Comparison of ENCODE assay signal across 21 cellular contexts in genomic region chr2:226151157-226151556, GRCh38.
DNase-seq lines count a peak whose midpoint lies in the region; ATAC-seq, FAIRE-seq and TF ChIP-seq lines count a peak whose summit lies in the region.
"Had no signal": no experiment of that assay in that cellular context is flagged by ENCODE, and none has a peak within 500 bp of the region (broad histone marks: within the 10 kb centered on the region; RNA-seq: fewer than 3 reads in every experiment).

No MANE protein-coding gene starts in this region.

- CTCF ChIA-PET in A549 (lab: Yijun Ruan, JAX): no interaction called here

- TF ChIP-seq EP300 in A549 (IDR thresholded peaks at IDR 0.05): no peak

- POLR2A ChIA-PET in A549 (lab: Yijun Ruan, JAX): no interaction called here

- peak overlapping the region; percentile 45 for H3K4me2 ChIP-seq in A549

- H3K36me3 ChIP-seq in BE2C: no peaks in the 10 kb centered on the region
- H3K36me3 ChIP-seq: HAP-1 had no signal

- no peaks in the 10 kb centered on the region for H3K27me3 ChIP-seq in BE2C

- no peak for FAIRE-seq in A549 (lab: Jason Lieb, UNC)
- peak; percentile 6 for FAIRE-seq in H54 (lab: Jason Lieb, UNC)
- FAIRE-seq: GM19239 had no signal

- DNase-seq in A549 (ENCODE audit: low read depth in 1 of 2, low spot score in 1 of 2) (peak in 1 of 2 experiments; percentile 77), H54 (ENCODE audit: insufficient read length, low spot score) (no peak), brain pericyte (ENCODE audit: low read depth, low spot score) (peak; percentile 10), mucosa of gallbladder (ENCODE audit: low spot score) (peak; percentile 28), BE2C (no peak), T-helper 9 cell (no peak)
- DNase-seq: activated CD8-positive, alpha-beta memory T cell treated with anti-CD3 and anti-CD28 coated beads, Interleukin-2, amount 10 ng/mL, durations not matched to agents 7 days and 5 days; activated gamma-delta T cell; amygdala; effector memory CD4-positive, alpha-beta T cell; foreskin fibroblast; left colon; NCI-H2029 treated with DMSO at 0.1 percent for 48 hours; NCI-H510A treated with DMSO at 0.1 percent for 48 hours; occipital lobe; stimulated activated CD4-positive, alpha-beta T cell treated with anti-CD3 and anti-CD28 coated beads, Interleukin-4, amount 100 ng/mL, for 1 hour had no signal

- peaks cover 31% of the 10 kb centered on the region; the same call in 2 of the 3 replicates for H3K4me1 ChIP-seq in A549
- H3K4me1 ChIP-seq in BE2C: no peaks in the 10 kb centered on the region
- H3K4me1 ChIP-seq: HAP-1 had no signal

- TF ChIP-seq POLR2A in A549 (IDR thresholded peaks at IDR 0.05; ENCODE audit: low read length) (no peak), H54 (IDR thresholded peaks at IDR 0.05; ENCODE audit: low read depth, low read length) (no peak)

- TF ChIP-seq CTCF in A549 (IDR thresholded peaks at IDR 0.05): no peak
- no peak for TF ChIP-seq CTCF in BE2C (IDR thresholded peaks at IDR 0.05; ENCODE audit: low read depth, low read length)

- no peak for TF ChIP-seq RAD21 in A549 (conservative IDR thresholded peaks at IDR 0.05 in 1 of 2, IDR thresholded peaks at IDR 0.05 in 1 of 2)

- ATAC-seq in A549: peak in 1 of 2 experiments; percentile 76; a peak in 3 of 6 replicates
- ATAC-seq in GM18517 (IDR thresholded peaks at IDR 0.05; ENCODE audit: unreplicated experiment): no peak
- no peak for ATAC-seq in GM21529 (IDR thresholded peaks at IDR 0.05; ENCODE audit: unreplicated experiment)
- ATAC-seq: activated CD8-positive, alpha-beta memory T cell treated with anti-CD3 and anti-CD28 coated beads, Interleukin-2, amount 10 ng/mL, durations not matched to agents 7 days and 5 days; left colon had no signal

- peak overlapping the region; percentile 8 to 10; a peak in 1 of 6 replicates for H3K27ac ChIP-seq in A549
- H3K27ac ChIP-seq: HL-60 had no signal

- H3K4me3 ChIP-seq in A549: no peak overlapping the region
- H3K4me3 ChIP-seq in BE2C (ENCODE audit: low read depth, low read length): no peak overlapping the region
- H3K4me3 ChIP-seq: HAP-1 had no signal

- 0% methylated on average over 1 of the region's 1 CpG for WGBS in A549 (ENCODE audit: missing lambda C conversion rate)

- H3K9me3 ChIP-seq in A549 (no peaks in the 10 kb centered on the region), BE2C (no peaks in the 10 kb centered on the region)
- H3K9me3 ChIP-seq: HAP-1 had no signal

TF ChIP-seq in A549, 52 proteins besides CTCF, POLR2A, EP300 and RAD21:
- TF ChIP-seq MYC (IDR thresholded peaks at IDR 0.05; ENCODE audit: borderline replicate concordance, low read length) (no peak), HOXA7 (CRISPR knock-in tag; IDR thresholded peaks at IDR 0.05) (no peak), NPAS2 (CRISPR knock-in tag; IDR thresholded peaks at IDR 0.05; ENCODE audit: borderline replicate concordance) (no peak), KDM5A (IDR thresholded peaks at IDR 0.05) (no peak), FOSL2 (IDR thresholded peaks at IDR 0.05) (no peak), FOSL2 (CRISPR knock-in tag; IDR thresholded peaks at IDR 0.05) (no peak), NFE2L2 (conservative IDR thresholded peaks at IDR 0.05; ENCODE audit: low read length) (no peak), GATA3 (IDR thresholded peaks at IDR 0.05; ENCODE audit: borderline replicate concordance) (no peak), FOSB (CRISPR knock-in tag; IDR thresholded peaks at IDR 0.05) (no peak), TP53 (CRISPR knock-in tag; IDR thresholded peaks at IDR 0.05) (no peak), ZSCAN20 (CRISPR knock-in tag; IDR thresholded peaks at IDR 0.05) (no peak), CBX2 (IDR thresholded peaks at IDR 0.05; ENCODE audit: borderline replicate concordance, low read depth) (no peak), RARB (CRISPR knock-in tag; IDR thresholded peaks at IDR 0.05) (no peak)
- TF ChIP-seq, protein P1, sequence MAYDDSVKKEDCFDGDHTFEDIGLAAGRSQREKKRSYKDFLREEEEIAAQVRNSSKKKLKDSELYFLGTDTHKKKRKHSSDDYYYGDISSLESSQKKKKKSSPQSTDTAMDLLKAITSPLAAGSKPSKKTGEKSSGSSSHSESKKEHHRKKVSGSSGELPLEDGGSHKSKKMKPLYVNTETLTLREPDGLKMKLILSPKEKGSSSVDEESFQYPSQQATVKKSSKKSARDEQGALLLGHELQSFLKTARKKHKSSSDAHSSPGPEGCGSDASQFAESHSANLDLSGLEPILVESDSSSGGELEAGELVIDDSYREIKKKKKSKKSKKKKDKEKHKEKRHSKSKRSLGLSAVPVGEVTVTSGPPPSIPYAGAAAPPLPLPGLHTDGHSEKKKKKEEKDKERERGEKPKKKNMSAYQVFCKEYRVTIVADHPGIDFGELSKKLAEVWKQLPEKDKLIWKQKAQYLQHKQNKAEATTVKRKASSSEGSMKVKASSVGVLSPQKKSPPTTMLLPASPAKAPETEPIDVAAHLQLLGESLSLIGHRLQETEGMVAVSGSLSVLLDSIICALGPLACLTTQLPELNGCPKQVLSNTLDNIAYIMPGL (CRISPR knock-in tag; IDR thresholded peaks at IDR 0.05; ENCODE audit: borderline replicate concordance): no peak

Comparison
In these comparisons a context has a peak if more than half of its experiments do, and no peak if none do; other contexts are left out.
1. DNase-seq: peak in brain pericyte (single experiment) and mucosa of gallbladder (single experiment); none in H54 (single experiment), BE2C (single experiment) and T-helper 9 cell (single experiment).